In the genomic region with DNA sequence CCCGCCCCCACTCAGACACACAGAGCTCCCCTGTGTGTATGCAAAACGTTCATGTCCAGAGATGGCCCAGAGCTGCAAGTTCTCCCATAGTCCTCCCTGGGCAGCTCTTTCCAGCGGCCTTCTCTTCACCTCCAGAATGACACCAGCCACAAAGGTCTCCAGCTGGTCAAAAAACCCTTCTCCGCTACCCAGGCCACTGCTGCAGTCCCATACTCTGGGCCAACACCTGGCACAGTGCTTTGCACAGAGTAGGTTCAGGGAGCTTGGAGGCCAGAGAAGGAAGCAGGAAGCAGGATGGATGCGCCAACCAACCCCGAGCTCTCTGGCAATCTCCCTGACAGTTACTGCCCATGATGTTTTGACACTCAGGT, we compare ENCODE assay signal across 8 cellular contexts. TPM values are rescaled to one million over a fixed set of nuclear protein-coding genes. Genes with fewer than 3 reads are reported as not detected.
DNase-seq lines count a peak whose midpoint lies in the region; ATAC-seq, FAIRE-seq and TF ChIP-seq lines count a peak whose summit lies in the region.

No MANE protein-coding gene starts in this region.

- FAIRE-seq in A549 (lab: Jason Lieb, UNC) (no peak), K562 (lab: Jason Lieb, UNC) (no peak)

- no peaks in the 10 kb centered on the region for H3K9me3 Mint-ChIP-seq in naive B cell

- no peaks in the 10 kb centered on the region for H3K27me3 Mint-ChIP-seq in naive B cell

- H3K36me3 ChIP-seq in HCT116 (ENCODE audit: control insufficient read depth in 1 of 2, insufficient read depth in 2 of 2, low read length in 2 of 2) (no peaks in the 10 kb centered on the region), K562 (ENCODE audit: control insufficient read depth, insufficient read depth, low read length) (peaks cover 23% of the 10 kb centered on the region)

- 0 out of 2 replicates have a peak overlapping the region, but pooled peaks have one; percentile 75 for H3K9ac ChIP-seq in HCT116 (ENCODE audit: low read length)
- H3K9ac ChIP-seq in K562 (ENCODE audit: insufficient read depth in 1 of 2, low read depth in 2 of 2, low read length in 2 of 2), result peak overlapping the region; percentile 92 to 95

- peaks cover 35 to 42% (median 41%) of the 10 kb centered on the region in 3 donors for H3K4me1 Mint-ChIP-seq in naive B cell

- TF ChIP-seq EP300 in A549 (IDR thresholded peaks at IDR 0.05) (no peak), K562 (IDR thresholded peaks at IDR 0.05; ENCODE audit: low read length) (no peak)

- H3K9me2 ChIP-seq in HCT116 (ENCODE audit: insufficient read depth), result no peaks in the 10 kb centered on the region

- H3K4me3 Mint-ChIP-seq in naive B cell, result peak overlapping the region; percentile 81 to 94 (median 88)

- H3K4me1 ChIP-seq in A549 (peaks cover 32% of the 10 kb centered on the region), HCT116 (ENCODE audit: control insufficient read depth in 1 of 2, insufficient read depth in 2 of 2, low read length in 2 of 2) (peaks cover 13 to 20% of the 10 kb centered on the region in 2 experiments), K562 (replicated peaks in 1 of 2; ENCODE audit: control insufficient read depth in 2 of 2, insufficient read depth in 2 of 2, low read length in 2 of 2) (peaks cover 19 to 28% of the 10 kb centered on the region in 2 experiments; a peak in 4 of 5 replicates)

- intact Hi-C loops in HCT116 (cut with micrococcal nuclease), result no loop called here
- intact Hi-C loops in K562 (cut with micrococcal nuclease), result no loop called here

- BruUV-seq in HCT116 (replicated peaks; lab: Mats Ljungman, UMichigan) (no TSS peak), K562 (replicated peaks; lab: Mats Ljungman, UMichigan) (no TSS peak)

- peak overlapping the region; percentile 94 to 96 for H3K27ac ChIP-seq in A549
- H3K27ac ChIP-seq in HCT116 (ENCODE audit: low read depth, low read length), result no peak overlapping the region; the same call in 1 of the 2 replicates
- peak overlapping the region; percentile 93 for H3K27ac ChIP-seq in K562 (ENCODE audit: extremely low read depth, low read depth, low read length)

- 0 out of 2 replicates have a peak, but pooled peaks cover 5% of the 10 kb centered on the region for H3K27me3 ChIP-seq in HCT116 (ENCODE audit: insufficient read depth, low read length)
- H3K27me3 ChIP-seq in K562 (ENCODE audit: control insufficient read depth in 2 of 2, insufficient read depth in 2 of 2, low read length in 2 of 2), result no peaks in the 10 kb centered on the region

- no peak for DNase-seq in A549 (ENCODE audit: low read depth in 1 of 2, low spot score in 1 of 2)
- no peak for DNase-seq in HCT116 (ENCODE audit: low read depth, low spot score)
- DNase-seq in K562 (ENCODE audit: extremely low read depth in 1 of 4, low spot score in 3 of 4), result no peak
- DNase-seq in naive B cell, result no peak
- DNase-seq in HEK293T (ENCODE audit: extremely low spot score), result no peak
- DNase-seq in DMS153 treated with DMSO at 0.1 percent for 48 hours (lab: John Stamatoyannopoulos, UW; ENCODE audit: unreplicated experiment), result no peak

- peaks cover 29% of the 10 kb centered on the region; the same call in 1 of the 2 replicates for H3K79me2 ChIP-seq in HCT116 (ENCODE audit: insufficient read depth, low read length)
- H3K79me2 ChIP-seq in K562 (ENCODE audit: control insufficient read depth, insufficient read depth, low read length), result peaks cover 76% of the 10 kb centered on the region

- CTCF ChIA-PET in A549 (lab: Yijun Ruan, JAX) (interaction anchor here (0.6 to 1.8 kb wide), 12 partner anchors 8 to 133 kb away, joined by 3 to 7 read pairs (median 4); partner anchors contain the start of gene STAT5A), HCT116 (lab: Charles Lee) (interaction anchor here (0.6 kb wide), 1 partner anchor 43 kb away, joined by 5 read pairs; no protein-coding TSS in a partner anchor), K562 (lab: Yijun Ruan, JAX; ENCODE audit: low intra/inter-chr PET ratio) (no interaction called here), HEK293T (lab: Yijun Ruan, JAX) (interaction anchor here (0.6 to 1.1 kb wide), 3 partner anchors 15 to 184 kb away, joined by 3 to 5 read pairs (median 3); no protein-coding TSS in a partner anchor)

- H2AFZ ChIP-seq in HCT116 (ENCODE audit: low read depth, low read length, poor library complexity, severe bottlenecking) (no peak overlapping the region), K562 (ENCODE audit: low read depth, low read length) (no peak overlapping the region)

- H3K4me2 ChIP-seq in A549 (peak overlapping the region; percentile 88), HCT116 (ENCODE audit: low read length) (peak overlapping the region; percentile 95), K562 (ENCODE audit: insufficient read depth, low read length) (peak overlapping the region; percentile 79)

- ATAC-seq in A549, result peak; percentile 25 to 60
- ATAC-seq in HCT116, result no peak
- ATAC-seq in K562, result no peak
- ATAC-seq in naive B cell (ENCODE audit: low read depth in 2 of 2), result no peak
- ATAC-seq in GM21619 (IDR thresholded peaks at IDR 0.05; ENCODE audit: unreplicated experiment), result no peak
- no peak for ATAC-seq in HG02623 (IDR thresholded peaks at IDR 0.05; ENCODE audit: unreplicated experiment)

- in situ Hi-C loops in K562 (cut with MboI), result no loop called here

- POLR2A ChIA-PET in A549 (lab: Yijun Ruan, JAX) (interaction anchor here (0.6 to 1.4 kb wide), 9 partner anchors 9 to 255 kb away, joined by 3 to 7 read pairs (median 4); partner anchors contain the start of genes CAVIN1, STAT3 and STAT5A), HCT116 (lab: Charles Lee) (interaction anchor here (0.7 to 0.9 kb wide), 2 partner anchors 10 to 146 kb away, joined by 3 read pairs; partner anchors contain the start of gene CAVIN1), K562 (lab: Yijun Ruan, JAX) (interaction anchor here (0.6 to 5.8 kb wide), 9 partner anchors 8 to 240 kb away, joined by 3 to 41 read pairs (median 4); partner anchors contain the start of gene STAT5A), HEK293T (lab: Yijun Ruan, JAX) (interaction anchor here (0.6 to 1.6 kb wide), 12 partner anchors 9 to 145 kb away, joined by 3 to 4 read pairs (median 3); partner anchors contain the start of gene STAT3)

- RAD21 ChIA-PET in HCT116 (lab: Charles Lee; ENCODE audit: low non-redundant PET in 1 of 2, low total read pairs in 2 of 2, uncharacterized antibody in 2 of 2, unreplicated experiment in 2 of 2), result interaction anchor here in 1 of 2 experiments (1.3 kb wide), 1 partner anchor 55 kb away, joined by 3 read pairs; no protein-coding TSS in a partner anchor

- WGBS in A549 (ENCODE audit: missing lambda C conversion rate), result 69% methylated on average over 6 of the region's 6 CpGs
- 23% methylated on average over 5 of the region's 6 CpGs for WGBS in K562 (ENCODE audit: insufficient coverage, low coverage, missing lambda C conversion rate)

- TF ChIP-seq POLR2A in A549 (IDR thresholded peaks at IDR 0.05; ENCODE audit: low read length) (no peak), HCT116 (IDR thresholded peaks at IDR 0.05; ENCODE audit: borderline replicate concordance, extremely low read depth, insufficient read depth, insufficient read length) (no peak), K562 (conservative IDR thresholded peaks at IDR 0.05) (0 out of 2 replicates have a peak, but pooled peaks have one; percentile 6)

- H4K20me1 ChIP-seq in HCT116 (ENCODE audit: insufficient read depth) (no peaks in the 10 kb centered on the region), K562 (replicated peaks; ENCODE audit: control insufficient read depth, insufficient read depth, low read length) (no peaks in the 10 kb centered on the region)

- H3K9me3 ChIP-seq in A549 (no peaks in the 10 kb centered on the region), HCT116 (ENCODE audit: control insufficient read depth in 1 of 2, insufficient read depth in 1 of 2, low read depth in 1 of 2, low read length in 2 of 2) (no peaks in the 10 kb centered on the region), K562 (replicated peaks; ENCODE audit: control insufficient read depth, insufficient read depth, low read depth, low read length) (no peaks in the 10 kb centered on the region)

- no peaks in the 10 kb centered on the region for H3K36me3 Mint-ChIP-seq in naive B cell

- TF ChIP-seq CTCF in A549 (IDR thresholded peaks at IDR 0.05) (no peak), HCT116 (IDR thresholded peaks at IDR 0.05 in 2 of 3, conservative IDR thresholded peaks at IDR 0.05 in 1 of 3; ENCODE audit: borderline replicate concordance in 1 of 3, insufficient read depth in 1 of 3, low read depth in 2 of 3, low read length in 2 of 3) (no peak), K562 (IDR thresholded peaks at IDR 0.05 in 2 of 3, conservative IDR thresholded peaks at IDR 0.05 in 1 of 3; ENCODE audit: insufficient read depth in 2 of 3, low read depth in 1 of 3, low read length in 3 of 3) (no peak)

- H3K27ac Mint-ChIP-seq in naive B cell, result peak overlapping the region in 4 of 6 donors; percentile 86 to 88 (median 86)

- TF ChIP-seq RAD21 in A549 (conservative IDR thresholded peaks at IDR 0.05 in 1 of 2, IDR thresholded peaks at IDR 0.05 in 1 of 2), result no peak
- no peak for TF ChIP-seq RAD21 in HCT116 (IDR thresholded peaks at IDR 0.05; ENCODE audit: low read depth)
- no peak for TF ChIP-seq RAD21 in K562 (CRISPR knock-in tag; conservative IDR thresholded peaks at IDR 0.05 in 1 of 2, IDR thresholded peaks at IDR 0.05 in 1 of 2)

- H3K4me3 ChIP-seq in A549 (peak overlapping the region; percentile 65), HCT116 (replicated peaks in 1 of 2; ENCODE audit: low read depth in 1 of 2, low read length in 2 of 2) (no peak overlapping the region), K562 (peak overlapping the region; percentile 81; the same call in 1 of the 2 replicates)

- no peaks in the 10 kb centered on the region for H3K9me1 ChIP-seq in K562 (ENCODE audit: control insufficient read depth, insufficient read depth, low read length)

RNA-seq across cellular contexts. Expression of gene STAT5B, which starts 1.1 kb away (rescaled TPM):
- 37.6 and 51.7 TPM in 2 replicates for polyA plus RNA-seq in A549 (2011; rRNA removed)
- polyA plus RNA-seq in A549 (2012; cell fraction: cytosol; rRNA removed), result 24.8 and 30.3 TPM in 2 replicates
- 66.8 and 69.5 TPM in 2 replicates for polyA plus RNA-seq in A549 (2012; cell fraction: nucleus; rRNA removed)
- 29.4 to 33.1 TPM (median 31.2 TPM) in 3 replicates for polyA plus RNA-seq in A549 (2017; fragmentation: RNase III; extraction: RNeasy Plus Mini Kit Qiagen cat#74134 plus additional on column Dnase treatment)
- polyA minus RNA-seq in A549 (2011; rRNA and poly(A)+ RNA removed), result 41.5 and 41.7 TPM in 2 replicates
- total RNA-seq in HCT116 (2021; ENCODE audit: unreplicated experiment), result 7.1 TPM
- 3.4 and 4.0 TPM in 2 replicates for polyA plus RNA-seq in HCT116 (2012)
- 425 and 510 TPM in 2 replicates for total RNA-seq in K562 (2011; cell fraction: chromatin; rRNA removed; ENCODE audit: low replicate concordance)
- 258 and 266 TPM in 2 replicates for total RNA-seq in K562 (2011; cell fraction: nucleolus; rRNA removed)
- total RNA-seq in K562 (2011; cell fraction: nucleoplasm; rRNA removed), result 265 and 278 TPM in 2 replicates
- 92.4 and 113 TPM in 2 replicates for total RNA-seq in K562 (2014; rRNA removed)
- 75.5 and 75.7 TPM in 2 replicates for total RNA-seq in K562 (2014; rRNA removed; fragmentation: Illumina TruSeq; extraction: Trizol)
- 63.5 and 65.2 TPM in 2 replicates for total RNA-seq in K562 (2015; rRNA removed; fragmentation: Illumina TruSeq; extraction: Trizol)
- 134 TPM in 2 replicates for total RNA-seq in K562 (2021)
- polyA plus RNA-seq in K562 (2011; rRNA removed), result 147 and 176 TPM in 2 replicates
- polyA plus RNA-seq in K562 (2011; cell fraction: cytosol; rRNA removed), result 94.2 and 122 TPM in 2 replicates
- polyA plus RNA-seq in K562 (2011; cell fraction: nucleus; rRNA removed), result 190 and 298 TPM in 2 replicates
- 79.5 and 138 TPM in 2 replicates for polyA plus RNA-seq in K562 (2012)
- 117 and 130 TPM in 2 replicates for polyA plus RNA-seq in K562 (2014; fragmentation: Illumina TruSeq; extraction: Trizol)
- polyA plus RNA-seq in K562 (2014; fragmentation: Nextera tagmentation; extraction: Ambion mirVana), result 10 to 100 TPM; 20.8 to 23.5 TPM
- polyA plus RNA-seq in K562 (2014; rRNA removed), result 109 and 124 TPM in 2 replicates
- polyA minus RNA-seq in K562 (2011; rRNA and poly(A)+ RNA removed), result 101 and 127 TPM in 2 replicates
- polyA minus RNA-seq in K562 (2011; cell fraction: cytosol; rRNA and poly(A)+ RNA removed), result 79.7 and 81.7 TPM in 2 replicates
- 54.4 and 60.3 TPM in 2 replicates for polyA minus RNA-seq in K562 (2011; cell fraction: nucleus; rRNA and poly(A)+ RNA removed)
- 10 to 100 TPM; 22.8 to 52.6 (median 42.6) TPM for polyA plus RNA-seq in naive B cell (ENCODE audit: low read depth in 6 of 6)

RNA-seq across cellular contexts. Expression of gene STAT5A, which starts 11.0 kb away (rescaled TPM):
- polyA plus RNA-seq in A549 (2011; rRNA removed) (2.2 and 3.1 TPM in 2 replicates), A549 (2017; fragmentation: RNase III; extraction: RNeasy Plus Mini Kit Qiagen cat#74134 plus additional on column Dnase treatment) (3.9 to 4.4 TPM (median 4.0 TPM) in 3 replicates), K562 (2011; rRNA removed) (131 and 196 TPM in 2 replicates), K562 (2014; fragmentation: Illumina TruSeq; extraction: Trizol) (379 and 415 TPM in 2 replicates), K562 (2014; fragmentation: Nextera tagmentation; extraction: Ambion mirVana) (10 to 100 TPM; 79.9 to 81.8 TPM), K562 (2014; rRNA removed) (239 and 248 TPM in 2 replicates), naive B cell (ENCODE audit: low read depth in 6 of 6) (10 to 100 TPM; 24.6 to 53.2 (median 45.2) TPM)
- polyA plus RNA-seq in A549 (2012; cell fraction: cytosol; rRNA removed), result 2.6 and 3.3 TPM in 2 replicates
- 5.6 and 7.9 TPM in 2 replicates for polyA plus RNA-seq in A549 (2012; cell fraction: nucleus; rRNA removed)
- 2.9 and 4.3 TPM in 2 replicates for polyA minus RNA-seq in A549 (2011; rRNA and poly(A)+ RNA removed)
- total RNA-seq in HCT116 (2021; ENCODE audit: unreplicated experiment) (0.91 TPM), K562 (2014; rRNA removed) (391 and 467 TPM in 2 replicates), K562 (2014; rRNA removed; fragmentation: Illumina TruSeq; extraction: Trizol) (156 and 174 TPM in 2 replicates), K562 (2015; rRNA removed; fragmentation: Illumina TruSeq; extraction: Trizol) (177 and 195 TPM in 2 replicates), K562 (2021) (377 and 414 TPM in 2 replicates)
- polyA plus RNA-seq in HCT116 (2012), result 0.16 and 0.18 TPM in 2 replicates
- total RNA-seq in K562 (2011; cell fraction: chromatin; rRNA removed; ENCODE audit: low replicate concordance), result 251 and 757 TPM in 2 replicates
- 428 and 505 TPM in 2 replicates for total RNA-seq in K562 (2011; cell fraction: nucleolus; rRNA removed)
- total RNA-seq in K562 (2011; cell fraction: nucleoplasm; rRNA removed), result 262 and 311 TPM in 2 replicates
- 76.7 and 247 TPM in 2 replicates for polyA plus RNA-seq in K562 (2011; cell fraction: cytosol; rRNA removed)
- 268 and 853 TPM in 2 replicates for polyA plus RNA-seq in K562 (2011; cell fraction: nucleus; rRNA removed)
- polyA plus RNA-seq in K562 (2012), result 303 and 408 TPM in 2 replicates
- polyA minus RNA-seq in K562 (2011; rRNA and poly(A)+ RNA removed), result 114 and 250 TPM in 2 replicates
- 124 and 299 TPM in 2 replicates for polyA minus RNA-seq in K562 (2011; cell fraction: cytosol; rRNA and poly(A)+ RNA removed)
- polyA minus RNA-seq in K562 (2011; cell fraction: nucleus; rRNA and poly(A)+ RNA removed), result 105 and 217 TPM in 2 replicates

Comparison
In these comparisons a context has a peak if more than half of its experiments do, and no peak if none do; other contexts are left out.
1. ATAC-seq: peak in A549 (2 of 2); none in HCT116 (single experiment), K562 (single experiment), naive B cell (0 of 2), GM21619 (single experiment) and HG02623 (single experiment).
2. H3K4me3 ChIP-seq: peak in A549 (single experiment) and K562 (single experiment); none in HCT116 (0 of 2).
3. Of the 35 proteins assayed by ChIP-seq in both K562 and A549: peak only in K562: POLR2A; only in A549: none; in both: none; in neither: 34.
4. Peak in every context shown above with its lines, with median percentiles within 50 percentile points of each other: H3K4me2 ChIP-seq.